Comparison of ENCODE assay signal across 21 cellular contexts in genomic region chr15:41153733-41154132, GRCh38.
"Had no signal": no experiment of that assay in that cellular context is flagged by ENCODE, and none has a peak within 500 bp of the region (broad histone marks: within the 10 kb centered on the region; RNA-seq: fewer than 3 reads in every experiment).

No MANE protein-coding gene starts in this region.

- H3K27ac ChIP-seq: coronary artery, dorsolateral prefrontal cortex, esophagus muscularis mucosa, foreskin keratinocyte, gastroesophageal sphincter, heart right ventricle, left lung, lower lobe of right lung had no signal

- H3K27me3 ChIP-seq: foreskin keratinocyte, left lung had no signal

- FAIRE-seq: colon, endothelial cell of umbilical vein, frontal cortex, islet of Langerhans, keratinocyte had no signal

- H3K36me3 ChIP-seq: esophagus muscularis mucosa, gastroesophageal sphincter, heart right ventricle, left lung, lower lobe of right lung had no signal

- ATAC-seq: foreskin keratinocyte, gastroesophageal sphincter, heart right ventricle, left cardiac atrium, left lung, left ventricle myocardium superior, lower lobe of right lung had no signal

- H3K9me3 ChIP-seq: esophagus muscularis mucosa, gastroesophageal sphincter, heart right ventricle, left lung, lower lobe of right lung had no signal

- H3K4me1 ChIP-seq: esophagus muscularis mucosa, foreskin keratinocyte, gastroesophageal sphincter, heart right ventricle, left lung, lower lobe of right lung had no signal

- H3K4me3 ChIP-seq: coronary artery, dorsolateral prefrontal cortex, esophagus muscularis mucosa, gastroesophageal sphincter, heart right ventricle, left lung, lower lobe of right lung had no signal

- DNase-seq: dorsolateral prefrontal cortex; effector CD4-positive, alpha-beta T cell; effector memory CD4-positive, alpha-beta T cell; foreskin keratinocyte; glutamatergic neuron; head of caudate nucleus; heart right ventricle; hippocampal formation; left cardiac atrium; left lung; left ventricle myocardium superior; lower lobe of right lung; midbrain had no signal
